Comparison of ENCODE assay signal across 25 cellular contexts in genomic region chr18:34511879-34512278, GRCh38.
DNase-seq lines count a peak whose midpoint lies in the region; ATAC-seq, FAIRE-seq and TF ChIP-seq lines count a peak whose summit lies in the region.
"Had no signal": no experiment of that assay in that cellular context is flagged by ENCODE, and none has a peak within 500 bp of the region (broad histone marks: within the 10 kb centered on the region; RNA-seq: fewer than 3 reads in every experiment).

No MANE protein-coding gene starts in this region.

- H3K36me3 ChIP-seq in heart right ventricle: no peaks in the 10 kb centered on the region
- H3K36me3 ChIP-seq in pancreas: no peaks in the 10 kb centered on the region
- H3K36me3 ChIP-seq: BE2C, BLaER1 had no signal

- TF ChIP-seq CTCF in heart right ventricle (IDR thresholded peaks at IDR 0.05) (no peak), pancreas (IDR thresholded peaks at IDR 0.05) (no peak)

- no peaks in the 10 kb centered on the region for H3K27me3 ChIP-seq in heart right ventricle
- H3K27me3 ChIP-seq in right cardiac atrium (ENCODE audit: control insufficient read depth, insufficient read depth): no peaks in the 10 kb centered on the region
- no peaks in the 10 kb centered on the region for H3K27me3 ChIP-seq in pancreas
- H3K27me3 ChIP-seq: BE2C, BLaER1 had no signal

- H3K27ac ChIP-seq in heart right ventricle (peak overlapping the region in 2 of 10 donors; percentile 19 to 25), right cardiac atrium (ENCODE audit: low read length) (no peak overlapping the region), pancreas (no peak overlapping the region)
- H3K27ac ChIP-seq: 22Rv1, A549, BLaER1 had no signal

- H3K9me3 ChIP-seq in heart right ventricle: peaks cover 0 to 16% (median 0%) of the 10 kb centered on the region in 11 donors
- no peaks in the 10 kb centered on the region for H3K9me3 ChIP-seq in right cardiac atrium (ENCODE audit: control insufficient read depth, low read length)
- no peaks in the 10 kb centered on the region for H3K9me3 ChIP-seq in pancreas
- H3K9me3 ChIP-seq: A549, BE2C had no signal

- H3K4me1 ChIP-seq in heart right ventricle (peaks cover 0 to 37% (median 17%) of the 10 kb centered on the region in 9 donors), right cardiac atrium (ENCODE audit: control insufficient read depth, insufficient read depth, low read length) (peaks cover 2% of the 10 kb centered on the region), pancreas (peaks cover 0 to 3% (median 0%) of the 10 kb centered on the region in 3 donors)
- H3K4me1 ChIP-seq: A549, BE2C had no signal

- no peak for DNase-seq in Right ventricle myocardium superior
- no peak for DNase-seq in left cardiac atrium
- DNase-seq in heart right ventricle: no peak
- DNase-seq in cardiac septum (ENCODE audit: low spot score): no peak
- no peak for DNase-seq in left ventricle myocardium superior
- DNase-seq in right cardiac atrium: no peak
- DNase-seq in pancreas: no peak
- DNase-seq: AML-193; BE2C; CD4-positive, alpha-beta memory T cell; CD4-positive, CD25-positive, alpha-beta regulatory T cell; CD8-positive, alpha-beta memory T cell; COR-L47; DMS 273 treated with DMSO at 0.1 percent for 48 hours; DMS153; DMS79; DND-41; EL; GF-D8 had no signal

- H3K4me3 ChIP-seq in heart right ventricle (no peak overlapping the region), right cardiac atrium (ENCODE audit: low read length) (no peak overlapping the region), pancreas (no peak overlapping the region)
- H3K4me3 ChIP-seq: A549, BLaER1 had no signal

- FAIRE-seq in pancreas (lab: Jason Lieb, UNC): no peak
- FAIRE-seq: A549, G401.6, GM12891 had no signal

- intact Hi-C loops in Right ventricle myocardium superior (cut with DNase I): no loop called here
- intact Hi-C loops in left cardiac atrium (cut with DNase I): no loop called here
- intact Hi-C loops in heart right ventricle (cut with DNase I): loop anchor here in 1 of 10 donors (5.0 kb wide), 1 partner anchor 1195 kb away; no protein-coding TSS in a partner anchor
- intact Hi-C loops in cardiac septum (cut with DNase I): no loop called here
- intact Hi-C loops in left ventricle myocardium superior (cut with micrococcal nuclease): no loop called here
- intact Hi-C loops in right cardiac atrium (cut with DNase I): no loop called here
- intact Hi-C loops in pancreas (cut with DNase I): no loop called here

- ATAC-seq in Right ventricle myocardium superior (ENCODE audit: poor library complexity): peak; percentile 62
- ATAC-seq in left cardiac atrium: no peak
- peak in 5 of 8 donors; percentile 65 to 76 (median 67) for ATAC-seq in heart right ventricle
- ATAC-seq in left ventricle myocardium superior: peak; percentile 75
- ATAC-seq in right cardiac atrium: no peak
- peak in 3 of 4 donors; percentile 31 to 59 (median 49) for ATAC-seq in pancreas
- ATAC-seq in HG03039 (IDR thresholded peaks at IDR 0.05; ENCODE audit: unreplicated experiment): no peak
- ATAC-seq: A549 had no signal

Comparison
In these comparisons a context has a peak if more than half of its experiments do, and no peak if none do; other contexts are left out.
1. ATAC-seq: peak in Right ventricle myocardium superior (single experiment), heart right ventricle (5 of 8), left ventricle myocardium superior (single experiment) and pancreas (3 of 4); none in left cardiac atrium (0 of 2), right cardiac atrium (0 of 2) and HG03039 (single experiment).